Comparison of ENCODE assay signal across 22 cellular contexts in genomic region chr10:72027498-72027897, GRCh38.
A peak's percentile ranks its signal among the peaks of the same experiment; 100 is the strongest.
DNase-seq lines count a peak whose midpoint lies in the region; ATAC-seq and TF ChIP-seq lines count a peak whose summit lies in the region.
"Had no signal": no experiment of that assay in that cellular context is flagged by ENCODE, and none has a peak within 500 bp of the region (broad histone marks: within the 10 kb centered on the region; RNA-seq: fewer than 3 reads in every experiment).

No MANE protein-coding gene starts in this region.

- H2AFZ ChIP-seq in hepatocyte: no peak overlapping the region

- H3K9me2 ChIP-seq in hepatocyte (replicated peaks; ENCODE audit: insufficient read depth): no peaks in the 10 kb centered on the region

- H3K27me3 ChIP-seq in hepatocyte: no peaks in the 10 kb centered on the region
- no peaks in the 10 kb centered on the region for H3K27me3 ChIP-seq in transverse colon
- H3K27me3 ChIP-seq: pancreas, Peyer's patch had no signal

- H3K27ac ChIP-seq in hepatocyte: peak overlapping the region; percentile 76
- peak overlapping the region; percentile 49 to 80 (median 67) for H3K27ac ChIP-seq in transverse colon
- H3K27ac ChIP-seq: 22Rv1, C4-2B, pancreas had no signal

- H3K4me1 Mint-ChIP-seq in T-helper 1 cell treated with Interleukin-12 subunit alpha and Interleukin-12 subunit beta and Interleukin-4 antibody, amounts not matched to agents 30 μg/mL and 1 μg/mL, for 36 hours (ENCODE audit: low read depth): peaks cover 3% of the 10 kb centered on the region
- no peaks in the 10 kb centered on the region for H3K4me1 Mint-ChIP-seq in natural killer cell treated with Interleukin-12 subunit alpha and Interleukin-12 subunit beta and Interleukin-15 and Interleukin-18, amount 100 ng/mL, for 72 hours (ENCODE audit: low read depth in 2 of 2)
- H3K4me1 Mint-ChIP-seq: activated B cell treated with CpG ODN at 0.5 μM for 24 hours; activated naive CD4-positive, alpha-beta T cell treated with anti-CD3 and anti-CD28 coated beads, Interleukin-2, amount 50 U/mL, for 24 hours; central memory CD8-positive, alpha-beta T cell had no signal

- no peaks in the 10 kb centered on the region for H3K36me3 ChIP-seq in hepatocyte (replicated peaks; ENCODE audit: insufficient read depth, low read depth)
- H3K36me3 ChIP-seq in transverse colon: no peaks in the 10 kb centered on the region
- H3K36me3 ChIP-seq: HAP-1, pancreas, Peyer's patch had no signal

- H3K4me2 ChIP-seq in hepatocyte: peak overlapping the region; percentile 45

- DNase-seq in T-helper 1 cell: no peak
- peak; percentile 17 for DNase-seq in RPMI7951 (ENCODE audit: low read depth)
- peak; percentile 76 for DNase-seq in hepatocyte (ENCODE audit: low spot score)
- peak; percentile 68 for DNase-seq in transverse colon
- DNase-seq in epidermal melanocyte (ENCODE audit: insufficient read length, low spot score): no peak
- DNase-seq in natural killer cell treated with Interleukin-12 subunit alpha and Interleukin-12 subunit beta and Interleukin-15 and Interleukin-18, amount 100 ng/mL, for 72 hours (ENCODE audit: low spot score): no peak
- DNase-seq: activated B cell treated with CpG ODN at 0.5 μM for 24 hours; activated CD8-positive, alpha-beta memory T cell treated with anti-CD3 and anti-CD28 coated beads, Interleukin-2, amount 50 U/mL, for 48 hours; KG1; NCI-H146; NCI-H510A treated with DMSO at 0.1 percent for 48 hours; pancreas; SW 1271 had no signal

- TF ChIP-seq POLR2A in transverse colon (IDR thresholded peaks at IDR 0.05): no peak

- intact Hi-C loops in transverse colon (cut with DNase I; ENCODE audit: low total_unique reads): no loop called here

- no peaks in the 10 kb centered on the region for H3K9me3 Mint-ChIP-seq in T-helper 1 cell treated with Interleukin-12 subunit alpha and Interleukin-12 subunit beta and Interleukin-4 antibody, amounts not matched to agents 30 μg/mL and 1 μg/mL, for 36 hours
- H3K9me3 Mint-ChIP-seq in natural killer cell treated with Interleukin-12 subunit alpha and Interleukin-12 subunit beta and Interleukin-15 and Interleukin-18, amount 100 ng/mL, for 72 hours: no peaks in the 10 kb centered on the region
- H3K9me3 Mint-ChIP-seq: activated B cell treated with CpG ODN at 0.5 μM for 24 hours; activated naive CD4-positive, alpha-beta T cell treated with anti-CD3 and anti-CD28 coated beads, Interleukin-2, amount 50 U/mL, for 24 hours; central memory CD8-positive, alpha-beta T cell; stimulated activated naive CD8-positive, alpha-beta T cell treated with anti-CD3 and anti-CD28 coated beads, Interleukin-15, Interleukin-2, amounts not matched to agents 100 ng/mL and 50 ng/mL, for 24 hours had no signal

- ATAC-seq in HG02623 (IDR thresholded peaks at IDR 0.05; ENCODE audit: unreplicated experiment): no peak
- no peak for ATAC-seq in natural killer cell treated with Interleukin-12 subunit alpha and Interleukin-12 subunit beta and Interleukin-15 and Interleukin-18, amount 100 ng/mL, for 72 hours

- H3K9me3 ChIP-seq in hepatocyte (ENCODE audit: low read depth) (no peaks in the 10 kb centered on the region), transverse colon (no peaks in the 10 kb centered on the region)
- H3K9me3 ChIP-seq: HAP-1, pancreas, Peyer's patch had no signal

- TF ChIP-seq CTCF in hepatocyte (IDR thresholded peaks at IDR 0.05; ENCODE audit: poor library complexity): no peak
- no peak for TF ChIP-seq CTCF in transverse colon (IDR thresholded peaks at IDR 0.05)

- H3K27me3 Mint-ChIP-seq in T-helper 1 cell treated with Interleukin-12 subunit alpha and Interleukin-12 subunit beta and Interleukin-4 antibody, amounts not matched to agents 30 μg/mL and 1 μg/mL, for 36 hours (ENCODE audit: low read depth): peaks cover 4% of the 10 kb centered on the region
- peaks cover 0 to 14% of the 10 kb centered on the region in 2 donors for H3K27me3 Mint-ChIP-seq in natural killer cell treated with Interleukin-12 subunit alpha and Interleukin-12 subunit beta and Interleukin-15 and Interleukin-18, amount 100 ng/mL, for 72 hours

- H4K20me1 ChIP-seq in hepatocyte (ENCODE audit: insufficient read depth, poor library complexity, severe bottlenecking): no peaks in the 10 kb centered on the region

- in situ Hi-C loops in transverse colon (cut with MboI; ENCODE audit: low pct_ligation_motif_present in 1 of 4, low pct_unique_long_range_greater_than_20kb in 1 of 4, low sequenced_read_pairs in 3 of 4): loop anchor here in 1 of 4 donors (25.0 kb wide), 1 partner anchor 115 kb away; no protein-coding TSS in a partner anchor

- no peaks in the 10 kb centered on the region for H3K79me2 ChIP-seq in hepatocyte

- peaks cover 32% of the 10 kb centered on the region for H3K4me1 ChIP-seq in hepatocyte (ENCODE audit: insufficient read depth)
- peaks cover 3 to 48% (median 16%) of the 10 kb centered on the region in 4 donors for H3K4me1 ChIP-seq in transverse colon
- H3K4me1 ChIP-seq: HAP-1, pancreas had no signal

- no peaks in the 10 kb centered on the region for H3K36me3 Mint-ChIP-seq in T-helper 1 cell treated with Interleukin-12 subunit alpha and Interleukin-12 subunit beta and Interleukin-4 antibody, amounts not matched to agents 30 μg/mL and 1 μg/mL, for 36 hours (ENCODE audit: low read depth)
- H3K36me3 Mint-ChIP-seq in natural killer cell treated with Interleukin-12 subunit alpha and Interleukin-12 subunit beta and Interleukin-15 and Interleukin-18, amount 100 ng/mL, for 72 hours: no peaks in the 10 kb centered on the region
- H3K36me3 Mint-ChIP-seq: activated naive CD4-positive, alpha-beta T cell treated with anti-CD3 and anti-CD28 coated beads, Interleukin-2, amount 50 U/mL, for 24 hours had no signal

- peak overlapping the region; percentile 68 for H3K27ac Mint-ChIP-seq in T-helper 1 cell treated with Interleukin-12 subunit alpha and Interleukin-12 subunit beta and Interleukin-4 antibody, amounts not matched to agents 30 μg/mL and 1 μg/mL, for 36 hours
- no peak overlapping the region for H3K27ac Mint-ChIP-seq in natural killer cell treated with Interleukin-12 subunit alpha and Interleukin-12 subunit beta and Interleukin-15 and Interleukin-18, amount 100 ng/mL, for 72 hours
- H3K27ac Mint-ChIP-seq: activated B cell treated with CpG ODN at 0.5 μM for 24 hours; activated naive CD4-positive, alpha-beta T cell treated with anti-CD3 and anti-CD28 coated beads, Interleukin-2, amount 50 U/mL, for 24 hours; stimulated activated naive CD8-positive, alpha-beta T cell treated with anti-CD3 and anti-CD28 coated beads, Interleukin-15, Interleukin-2, amounts not matched to agents 100 ng/mL and 50 ng/mL, for 24 hours had no signal

- H3K4me3 ChIP-seq in hepatocyte (no peak overlapping the region), transverse colon (peak overlapping the region in 1 of 4 donors; percentile 4)
- H3K4me3 ChIP-seq: HAP-1, pancreas, Peyer's patch had no signal

- 26% methylated on average over 6 of the region's 6 CpGs for WGBS in hepatocyte (ENCODE audit: low lambda C conversion rate, missing lambda C conversion rate)
- 47 to 54% methylated on average over 4 to 6 of the region's 6 CpGs for WGBS in transverse colon (ENCODE audit: low coverage in 1 of 2), 2 donors

- no peak overlapping the region for H3K4me3 Mint-ChIP-seq in T-helper 1 cell treated with Interleukin-12 subunit alpha and Interleukin-12 subunit beta and Interleukin-4 antibody, amounts not matched to agents 30 μg/mL and 1 μg/mL, for 36 hours
- no peak overlapping the region for H3K4me3 Mint-ChIP-seq in natural killer cell treated with Interleukin-12 subunit alpha and Interleukin-12 subunit beta and Interleukin-15 and Interleukin-18, amount 100 ng/mL, for 72 hours
- H3K4me3 Mint-ChIP-seq: activated B cell treated with CpG ODN at 0.5 μM for 24 hours; activated naive CD4-positive, alpha-beta T cell treated with anti-CD3 and anti-CD28 coated beads, Interleukin-2, amount 50 U/mL, for 24 hours; central memory CD8-positive, alpha-beta T cell; stimulated activated naive CD8-positive, alpha-beta T cell treated with anti-CD3 and anti-CD28 coated beads, Interleukin-15, Interleukin-2, amounts not matched to agents 100 ng/mL and 50 ng/mL, for 24 hours had no signal

- no peak for TF ChIP-seq EP300 in transverse colon (IDR thresholded peaks at IDR 0.05; ENCODE audit: low read depth)

Comparison
In these comparisons a context has a peak if more than half of its experiments do, and no peak if none do; other contexts are left out.
1. DNase-seq: peak in RPMI7951 (single experiment), hepatocyte (single experiment) and transverse colon (single experiment); none in T-helper 1 cell (0 of 5), epidermal melanocyte (single experiment) and natural killer cell treated with Interleukin-12 subunit alpha and Interleukin-12 subunit beta and Interleukin-15 and Interleukin-18, amount 100 ng/mL, for 72 hours (single experiment).